Comparison of ENCODE assay signal across 8 cellular contexts in the genomic region with DNA sequence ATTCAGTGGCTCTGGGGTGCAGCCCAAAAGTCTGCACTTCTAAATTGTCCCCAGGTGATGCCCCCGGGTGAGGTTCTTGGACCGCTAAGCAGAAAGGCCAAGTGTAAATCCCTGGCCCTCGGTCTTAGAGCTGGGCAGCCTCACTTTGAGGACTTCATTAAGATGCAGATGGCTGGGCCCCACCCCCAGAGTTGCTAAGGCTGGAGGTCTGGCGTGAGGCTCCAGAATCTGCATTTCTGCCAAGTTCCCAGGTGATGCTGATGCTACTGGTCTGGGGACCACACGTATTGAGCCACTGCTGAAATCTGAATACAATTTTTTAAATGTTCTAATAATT. TPM values are rescaled to one million over a fixed set of nuclear protein-coding genes. Genes with fewer than 3 reads are reported as not detected.
DNase-seq lines count a peak whose midpoint lies in the region; ATAC-seq and TF ChIP-seq lines count a peak whose summit lies in the region.

No MANE protein-coding gene starts in this region.

- no peak overlapping the region for H3K4me3 ChIP-seq in CD8-positive, alpha-beta memory T cell (ENCODE audit: low read length)

- CTCF ChIA-PET in CD8-positive, alpha-beta memory T cell (lab: Charles Lee): no interaction called here

- ATAC-seq in HG02610 (IDR thresholded peaks at IDR 0.05; ENCODE audit: unreplicated experiment) (no peak), HG02588 (IDR thresholded peaks at IDR 0.05; ENCODE audit: unreplicated experiment) (no peak)

- peaks cover 17% of the 10 kb centered on the region for H3K4me1 ChIP-seq in CD8-positive, alpha-beta memory T cell (ENCODE audit: insufficient read depth, low read length)

- no peaks in the 10 kb centered on the region for H3K9me3 ChIP-seq in CD8-positive, alpha-beta memory T cell (ENCODE audit: low read length)

- H3K36me3 Mint-ChIP-seq in CD8-positive, alpha-beta memory T cell: peaks cover 0 to 9% (median 2%) of the 10 kb centered on the region in 3 donors
- no peaks in the 10 kb centered on the region for H3K36me3 Mint-ChIP-seq in neural crest cell (ENCODE audit: low read depth)

- H3K27ac ChIP-seq in CD8-positive, alpha-beta memory T cell (ENCODE audit: low read depth, low read length): peak overlapping the region; percentile 43

- H3K36me3 ChIP-seq in CD8-positive, alpha-beta memory T cell (ENCODE audit: insufficient read depth, low read length): no peaks in the 10 kb centered on the region

- no peaks in the 10 kb centered on the region for H3K27me3 ChIP-seq in CD8-positive, alpha-beta memory T cell (ENCODE audit: insufficient read depth, low read length, poor library complexity, severe bottlenecking)

- peak overlapping the region; percentile 79 to 98 (median 91) for H3K4me3 Mint-ChIP-seq in CD8-positive, alpha-beta memory T cell
- H3K4me3 Mint-ChIP-seq in neural crest cell: peak overlapping the region; percentile 96

- H3K27me3 Mint-ChIP-seq in CD8-positive, alpha-beta memory T cell: no peaks in the 10 kb centered on the region
- peaks cover 9% of the 10 kb centered on the region for H3K27me3 Mint-ChIP-seq in neural crest cell (ENCODE audit: low read depth)

- DNase-seq in CD8-positive, alpha-beta memory T cell: peak in 2 of 5 donors; percentile 0 to 48
- peak; percentile 46 for DNase-seq in NCI-H748 treated with DMSO at 0.1 percent for 48 hours (lab: John Stamatoyannopoulos, UW)
- peak; percentile 52 for DNase-seq in ecto neural progenitor cell (ENCODE audit: low spot score)
- DNase-seq in neural crest cell (ENCODE audit: low read depth, low spot score): no peak
- DNase-seq in H4 (ENCODE audit: low spot score): no peak
- DNase-seq in NCI-H1930 (lab: John Stamatoyannopoulos, UW): no peak

- peaks cover 34 to 38% (median 38%) of the 10 kb centered on the region in 3 donors for H3K4me1 Mint-ChIP-seq in CD8-positive, alpha-beta memory T cell
- peaks cover 46% of the 10 kb centered on the region for H3K4me1 Mint-ChIP-seq in neural crest cell

- no peaks in the 10 kb centered on the region for H3K9me3 Mint-ChIP-seq in CD8-positive, alpha-beta memory T cell
- H3K9me3 Mint-ChIP-seq in neural crest cell: no peaks in the 10 kb centered on the region

- H3K27ac Mint-ChIP-seq in CD8-positive, alpha-beta memory T cell: peak overlapping the region in 7 of 8 donors; percentile 79 to 95 (median 88)
- no peak overlapping the region for H3K27ac Mint-ChIP-seq in neural crest cell (ENCODE audit: unreplicated experiment)

- TF ChIP-seq CTCF in neural crest cell (conservative IDR thresholded peaks at IDR 0.05): no peak

- POLR2A ChIA-PET in CD8-positive, alpha-beta memory T cell (lab: Charles Lee): no interaction called here

RNA-seq across cellular contexts. Expression of gene SLC23A2, which starts 0.7 kb away (rescaled TPM):
- total RNA-seq in CD8-positive, alpha-beta memory T cell: 10 to 100 TPM; 20.6 to 24.3 TPM
- polyA plus RNA-seq in CD8-positive, alpha-beta memory T cell: 6.7 TPM
- total RNA-seq in neural crest cell: 27.1 and 28.3 TPM in 2 replicates
- 12.6 and 12.7 TPM in 2 replicates for total RNA-seq in H4 (2014; rRNA removed; shearing (Covaris generic))

Comparison
In these comparisons a context has a peak if more than half of its experiments do, and no peak if none do; other contexts are left out.
1. DNase-seq: peak in NCI-H748 treated with DMSO at 0.1 percent for 48 hours (single experiment) and ecto neural progenitor cell (single experiment); none in neural crest cell (single experiment), H4 (single experiment) and NCI-H1930 (0 of 2).